Comparison of ENCODE assay signal across 12 cellular contexts in genomic region chr9:127767405-127767804, GRCh38. TPM values are rescaled to one million over a fixed set of nuclear protein-coding genes. Genes with fewer than 3 reads are reported as not detected.
A peak's percentile ranks its signal among the peaks of the same experiment; 100 is the strongest.
DNase-seq lines count a peak whose midpoint lies in the region; ATAC-seq and TF ChIP-seq lines count a peak whose summit lies in the region.
"Had no signal": no experiment of that assay in that cellular context is flagged by ENCODE, and none has a peak within 500 bp of the region (broad histone marks: within the 10 kb centered on the region; RNA-seq: fewer than 3 reads in every experiment).

No MANE protein-coding gene starts in this region.

- TF ChIP-seq CTCF in activated CD8-positive, alpha-beta T cell treated with anti-CD3 and anti-CD28 coated beads for 36 hours (IDR thresholded peaks at IDR 0.05), result no peak
- TF ChIP-seq CTCF in hepatocyte (IDR thresholded peaks at IDR 0.05; ENCODE audit: poor library complexity) (no peak), GM13977 (IDR thresholded peaks at IDR 0.05; ENCODE audit: extremely low read depth, insufficient read depth, missing control alignments) (no peak), testis (IDR thresholded peaks at IDR 0.05) (no peak)

- DNase-seq in NCI-H82 (lab: John Stamatoyannopoulos, UW), result peak; percentile 37
- DNase-seq in NCI-H82 treated with DMSO at 0.1 percent for 48 hours (lab: John Stamatoyannopoulos, UW; ENCODE audit: unreplicated experiment), result no peak
- DNase-seq in activated CD8-positive, alpha-beta T cell treated with anti-CD3 and anti-CD28 coated beads for 36 hours, result peak; percentile 19
- DNase-seq in hepatocyte (ENCODE audit: low spot score), result no peak
- DNase-seq in GM13977 (ENCODE audit: low spot score), result no peak
- no peak for DNase-seq in C1 segment of cervical spinal cord (lab: John Stamatoyannopoulos, UW)
- DNase-seq in testis, result no peak
- DNase-seq: NCI-H1694 had no signal

- H4K20me1 ChIP-seq in hepatocyte (ENCODE audit: insufficient read depth, poor library complexity, severe bottlenecking), result no peaks in the 10 kb centered on the region

- intact Hi-C loops in activated CD8-positive, alpha-beta T cell treated with anti-CD3 and anti-CD28 coated beads for 36 hours (cut with micrococcal nuclease), result no loop called here
- intact Hi-C loops in testis (cut with DNase I; ENCODE audit: low total_unique reads), result no loop called here

- H3K27ac ChIP-seq in hepatocyte (peak overlapping the region; percentile 84), testis (peak overlapping the region in 1 of 2 donors; percentile 44)

- H3K36me3 ChIP-seq in hepatocyte (replicated peaks; ENCODE audit: insufficient read depth, low read depth) (no peaks in the 10 kb centered on the region), testis (ENCODE audit: low read depth, missing control alignments) (no peaks in the 10 kb centered on the region)

- ATAC-seq in activated CD8-positive, alpha-beta T cell treated with anti-CD3 and anti-CD28 coated beads for 36 hours, result no peak
- ATAC-seq in stimulated activated memory B cell treated with anti-CD40 and anti-IgM and Interleukin-4, amounts not matched to agents 10 μg/mL and 1 μg/mL and 100 μg/mL, for 72 hours, result no peak
- ATAC-seq: HCT116 had no signal

- H3K4me3 ChIP-seq in hepatocyte, result no peak overlapping the region
- H3K4me3 ChIP-seq in testis, result no peak overlapping the region
- H3K4me3 ChIP-seq: smooth muscle cell had no signal

- TF ChIP-seq POLR2A in testis (IDR thresholded peaks at IDR 0.05), result no peak

- in situ Hi-C loops in GM13977 (cut with MboI; ENCODE audit: low pct_unique_long_range_greater_than_20kb, low sequenced_read_pairs, unreplicated experiment), result no loop called here

- H3K9me3 Mint-ChIP-seq in activated CD8-positive, alpha-beta T cell treated with anti-CD3 and anti-CD28 coated beads for 36 hours, result no peaks in the 10 kb centered on the region
- no peaks in the 10 kb centered on the region for H3K9me3 Mint-ChIP-seq in stimulated activated memory B cell treated with anti-CD40 and anti-IgM and Interleukin-4, amounts not matched to agents 10 μg/mL and 1 μg/mL and 100 μg/mL, for 72 hours

- no peak overlapping the region for H2AFZ ChIP-seq in hepatocyte

- peak overlapping the region; percentile 47 for H3K4me3 Mint-ChIP-seq in activated CD8-positive, alpha-beta T cell treated with anti-CD3 and anti-CD28 coated beads for 36 hours
- H3K4me3 Mint-ChIP-seq in stimulated activated memory B cell treated with anti-CD40 and anti-IgM and Interleukin-4, amounts not matched to agents 10 μg/mL and 1 μg/mL and 100 μg/mL, for 72 hours, result peak overlapping the region; percentile 25

- no peaks in the 10 kb centered on the region for H3K79me2 ChIP-seq in hepatocyte

- H3K36me3 Mint-ChIP-seq in activated CD8-positive, alpha-beta T cell treated with anti-CD3 and anti-CD28 coated beads for 36 hours (ENCODE audit: low read depth), result peaks cover 48% of the 10 kb centered on the region
- peaks cover 59% of the 10 kb centered on the region for H3K36me3 Mint-ChIP-seq in stimulated activated memory B cell treated with anti-CD40 and anti-IgM and Interleukin-4, amounts not matched to agents 10 μg/mL and 1 μg/mL and 100 μg/mL, for 72 hours

- CTCF ChIA-PET in activated CD8-positive, alpha-beta T cell treated with anti-CD3 and anti-CD28 coated beads for 36 hours (lab: Charles Lee), result interaction anchor here (1.2 to 16.0 kb wide), 5 partner anchors 16 to 176 kb away, joined by 4 to 144 read pairs (median 40); partner anchors contain the start of genes CDK9, SH2D3C and TOR2A

- H3K27me3 Mint-ChIP-seq in activated CD8-positive, alpha-beta T cell treated with anti-CD3 and anti-CD28 coated beads for 36 hours, result no peaks in the 10 kb centered on the region
- H3K27me3 Mint-ChIP-seq in stimulated activated memory B cell treated with anti-CD40 and anti-IgM and Interleukin-4, amounts not matched to agents 10 μg/mL and 1 μg/mL and 100 μg/mL, for 72 hours, result no peaks in the 10 kb centered on the region

- H3K4me1 ChIP-seq in hepatocyte (ENCODE audit: insufficient read depth), result peaks cover 12% of the 10 kb centered on the region
- peaks cover 7% of the 10 kb centered on the region for H3K4me1 ChIP-seq in testis

- H3K9me3 ChIP-seq in hepatocyte (ENCODE audit: low read depth) (no peaks in the 10 kb centered on the region), testis (no peaks in the 10 kb centered on the region)

- peaks cover 75% of the 10 kb centered on the region for H3K4me1 Mint-ChIP-seq in activated CD8-positive, alpha-beta T cell treated with anti-CD3 and anti-CD28 coated beads for 36 hours (ENCODE audit: low read depth)
- H3K4me1 Mint-ChIP-seq in stimulated activated memory B cell treated with anti-CD40 and anti-IgM and Interleukin-4, amounts not matched to agents 10 μg/mL and 1 μg/mL and 100 μg/mL, for 72 hours, result peaks cover 95% of the 10 kb centered on the region

- H3K9me2 ChIP-seq in hepatocyte (replicated peaks; ENCODE audit: insufficient read depth), result no peaks in the 10 kb centered on the region

- H3K27me3 ChIP-seq in hepatocyte (peaks cover 4% of the 10 kb centered on the region), testis (no peaks in the 10 kb centered on the region)

- H3K4me2 ChIP-seq in hepatocyte, result peak overlapping the region; percentile 56

- POLR2A ChIA-PET in activated CD8-positive, alpha-beta T cell treated with anti-CD3 and anti-CD28 coated beads for 36 hours (lab: Charles Lee), result interaction anchor here (1.5 to 7.5 kb wide), 5 partner anchors 9 to 316 kb away, joined by 3 to 56 read pairs (median 8); partner anchors contain the start of genes CDK9, LRSAM1, RPL12 and SH2D3C

- WGBS in hepatocyte (ENCODE audit: low lambda C conversion rate, missing lambda C conversion rate), result 56% methylated on average over 3 of the region's 3 CpGs
- 62 to 72% methylated on average over 2 to 3 of the region's 3 CpGs for WGBS in testis, 2 donors

- peak overlapping the region; percentile 94 for H3K27ac Mint-ChIP-seq in activated CD8-positive, alpha-beta T cell treated with anti-CD3 and anti-CD28 coated beads for 36 hours
- H3K27ac Mint-ChIP-seq in stimulated activated memory B cell treated with anti-CD40 and anti-IgM and Interleukin-4, amounts not matched to agents 10 μg/mL and 1 μg/mL and 100 μg/mL, for 72 hours, result peak overlapping the region; percentile 88

RNA-seq across cellular contexts. Expression of gene SH2D3C, which starts 11.1 kb away (rescaled TPM):
- 10 to 100 TPM; 29.9 to 30.3 TPM for total RNA-seq in activated CD8-positive, alpha-beta T cell treated with anti-CD3 and anti-CD28 coated beads for 36 hours
- total RNA-seq in hepatocyte, result 0.23 and 0.96 TPM in 2 replicates
- 0.89 and 2.2 TPM in 2 replicates for polyA plus RNA-seq in hepatocyte
- total RNA-seq in testis, result 1 to 10 TPM; 6.6 to 9.6 TPM
- polyA plus RNA-seq in testis (ENCODE audit: insufficient read depth, low read depth, low replicate concordance), result 8.8 TPM
- total RNA-seq: smooth muscle cell had no signal

RNA-seq across cellular contexts. Expression of gene CDK9, which starts 18.4 kb away (rescaled TPM):
- total RNA-seq in activated CD8-positive, alpha-beta T cell treated with anti-CD3 and anti-CD28 coated beads for 36 hours, result 10 to 100 TPM; 86.2 to 91.6 TPM
- 53.5 and 84.6 TPM in 2 replicates for total RNA-seq in hepatocyte
- polyA plus RNA-seq in hepatocyte, result 91.4 and 92.3 TPM in 2 replicates
- total RNA-seq in testis, result 100 to 1,000 TPM; 136 to 163 TPM
- 77.1 TPM for polyA plus RNA-seq in testis (ENCODE audit: insufficient read depth, low read depth, low replicate concordance)

RNA-seq across cellular contexts. Expression of gene TOR2A, which starts 32.3 kb away (rescaled TPM):
- 10 to 100 TPM; 14.4 to 16.1 TPM for total RNA-seq in activated CD8-positive, alpha-beta T cell treated with anti-CD3 and anti-CD28 coated beads for 36 hours
- total RNA-seq in hepatocyte (16.8 and 17.1 TPM in 2 replicates), testis (10 to 100 TPM; 28.7 to 32.0 TPM)
- polyA plus RNA-seq in hepatocyte (21.3 and 28.8 TPM in 2 replicates), testis (ENCODE audit: insufficient read depth, low read depth, low replicate concordance) (30.4 TPM)

RNA-seq across cellular contexts. Expression of gene FPGS, which starts 35.3 kb away (rescaled TPM):
- 10 to 100 TPM; 79.8 to 80.4 TPM for total RNA-seq in activated CD8-positive, alpha-beta T cell treated with anti-CD3 and anti-CD28 coated beads for 36 hours
- total RNA-seq in hepatocyte (27.4 and 30.9 TPM in 2 replicates), testis (100 to 1,000 TPM in 1 of 2 donors, 10 to 100 TPM in 1; 99.3 to 105 TPM)
- polyA plus RNA-seq in hepatocyte (48.5 and 52.2 TPM in 2 replicates), testis (ENCODE audit: insufficient read depth, low read depth, low replicate concordance) (37.9 TPM)

RNA-seq across cellular contexts. Expression of gene TTC16, which starts 51.5 kb away (rescaled TPM):
- 1 to 10 TPM; 2.1 to 2.3 TPM for total RNA-seq in activated CD8-positive, alpha-beta T cell treated with anti-CD3 and anti-CD28 coated beads for 36 hours
- total RNA-seq in hepatocyte (0.24 TPM in 1 of 2 replicates, not detected in the other), testis (10 to 100 TPM; 25.0 to 32.7 TPM)
- polyA plus RNA-seq in hepatocyte (not detected in 2 replicates), testis (ENCODE audit: insufficient read depth, low read depth, low replicate concordance) (46.2 TPM)
- total RNA-seq: kidney epithelial cell, smooth muscle cell had no signal

Comparison
In these comparisons a context has a peak if more than half of its experiments do, and no peak if none do; other contexts are left out.
1. DNase-seq: peak in NCI-H82 (single experiment) and activated CD8-positive, alpha-beta T cell treated with anti-CD3 and anti-CD28 coated beads for 36 hours (single experiment); none in NCI-H82 treated with DMSO at 0.1 percent for 48 hours (single experiment), hepatocyte (single experiment), GM13977 (single experiment), C1 segment of cervical spinal cord (0 of 14) and testis (single experiment).